ENCODE assay signal across 18 cellular contexts in the genomic region with DNA sequence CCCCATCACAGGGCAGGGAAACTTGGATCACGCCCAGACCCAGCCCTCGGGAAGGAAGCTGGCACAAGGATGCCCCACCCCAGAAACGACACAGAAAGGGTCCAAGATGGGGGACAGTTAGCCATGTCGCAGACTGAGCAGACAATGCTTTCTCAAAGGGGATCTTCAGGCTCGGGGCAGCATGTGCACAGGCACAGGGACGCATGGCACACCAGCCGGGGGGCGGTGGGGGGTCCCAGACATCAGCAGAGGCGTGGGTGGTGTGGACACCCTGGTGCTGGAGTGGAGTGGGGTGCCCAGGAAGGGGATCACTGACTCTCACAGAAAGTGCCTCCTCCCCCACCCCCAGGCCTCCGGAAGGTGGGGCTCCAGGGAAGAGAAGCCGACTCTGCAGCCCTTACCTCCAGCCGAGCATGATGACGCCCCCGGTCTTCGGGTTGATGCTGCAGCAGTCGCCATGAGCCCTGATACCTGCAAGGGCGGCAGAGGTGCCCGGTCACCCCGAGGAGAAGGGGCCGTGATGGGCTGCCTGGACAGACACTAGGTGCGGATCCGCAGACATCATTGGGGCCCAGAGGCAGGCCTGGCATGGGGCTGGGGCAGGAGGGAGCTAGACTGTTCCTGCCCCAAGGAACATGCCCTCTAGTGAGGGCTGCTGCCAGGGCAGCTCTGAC. TPM values are rescaled to one million over a fixed set of nuclear protein-coding genes. Genes with fewer than 3 reads are reported as not detected.
DNase-seq lines count a peak whose midpoint lies in the region; ATAC-seq and TF ChIP-seq lines count a peak whose summit lies in the region.
"Had no signal": no experiment of that assay in that cellular context is flagged by ENCODE, and none has a peak within 500 bp of the region (broad histone marks: within the 10 kb centered on the region; RNA-seq: fewer than 3 reads in every experiment).

No MANE protein-coding gene starts in this region.

- DNase-seq in endothelial cell (ENCODE audit: low spot score) (no peak), mesenchymal stem cell (no peak), progenitor cell of endocrine pancreas (ENCODE audit: low spot score, unreplicated experiment) (no peak), DMS153 treated with DMSO at 0.1 percent for 48 hours (lab: John Stamatoyannopoulos, UW; ENCODE audit: unreplicated experiment) (no peak), activated T-cell treated with anti-CD3 and anti-CD28 coated beads for 4 hours (no peak)
- no peak for DNase-seq in activated CD4-positive, alpha-beta T cell treated with anti-CD3 and anti-CD28 coated beads for 1 hour
- DNase-seq: 8988T; AML-193; CD4-positive, alpha-beta memory T cell; DMS153; DND-41; GDM1; GM23248; IMR-90 had no signal

- H3K36me3 Mint-ChIP-seq in endothelial cell (ENCODE audit: low read depth, unreplicated experiment): peaks cover 6% of the 10 kb centered on the region
- H3K36me3 Mint-ChIP-seq in progenitor cell of endocrine pancreas (ENCODE audit: insufficient read depth): peaks cover 2% of the 10 kb centered on the region
- H3K36me3 Mint-ChIP-seq: CD4-positive, alpha-beta memory T cell had no signal

- H3K36me3 ChIP-seq in BLaER1 (no peaks in the 10 kb centered on the region), mesenchymal stem cell (ENCODE audit: control insufficient read depth in 1 of 2, insufficient read depth in 2 of 2, low read depth in 1 of 2, low read length in 2 of 2) (no peaks in the 10 kb centered on the region)

- H2BK12ac ChIP-seq in mesenchymal stem cell (ENCODE audit: low read length in 2 of 2): no peak overlapping the region

- no peak overlapping the region for H2AK5ac ChIP-seq in mesenchymal stem cell (ENCODE audit: low read length, severe bottlenecking)

- H4K20me1 ChIP-seq in BLaER1: no peaks in the 10 kb centered on the region

- H3K4me1 Mint-ChIP-seq in endothelial cell (ENCODE audit: unreplicated experiment) (no peaks in the 10 kb centered on the region), progenitor cell of endocrine pancreas (ENCODE audit: low read depth) (peaks cover 22% of the 10 kb centered on the region)
- H3K4me1 Mint-ChIP-seq: CD4-positive, alpha-beta memory T cell had no signal

- H3K4me3 ChIP-seq in BLaER1 (no peak overlapping the region), mesenchymal stem cell (ENCODE audit: insufficient read depth in 1 of 2, low read depth in 1 of 2, low read length in 2 of 2) (no peak overlapping the region)
- H3K4me3 ChIP-seq: GM23248 had no signal

- no peak overlapping the region for H3K18ac ChIP-seq in mesenchymal stem cell (ENCODE audit: low read depth in 1 of 2, low read length in 2 of 2)

- H2BK15ac ChIP-seq in mesenchymal stem cell (ENCODE audit: low read depth, poor library complexity, severe bottlenecking): no peak overlapping the region

- no peak overlapping the region for H3K14ac ChIP-seq in mesenchymal stem cell (ENCODE audit: low read length in 2 of 2)

- H3K9me3 ChIP-seq in BLaER1: no peaks in the 10 kb centered on the region
- no peaks in the 10 kb centered on the region for H3K9me3 ChIP-seq in mesenchymal stem cell (ENCODE audit: control insufficient read depth, low read length)

- H3K27ac Mint-ChIP-seq in endothelial cell (ENCODE audit: unreplicated experiment) (no peak overlapping the region), progenitor cell of endocrine pancreas (peak overlapping the region; percentile 87)
- H3K27ac Mint-ChIP-seq: CD4-positive, alpha-beta memory T cell had no signal

- no peak for ATAC-seq in HG02840 (IDR thresholded peaks at IDR 0.05; ENCODE audit: low FRiP score, unreplicated experiment)
- ATAC-seq: HCT116 had no signal

- 92% methylated on average over 21 of the region's 22 CpGs for WGBS in mesenchymal stem cell

- no peaks in the 10 kb centered on the region for H3K27me3 ChIP-seq in BLaER1
- H3K27me3 ChIP-seq in mesenchymal stem cell (ENCODE audit: control insufficient read depth in 1 of 2, insufficient read depth in 1 of 2, low read length in 2 of 2): no peaks in the 10 kb centered on the region

- no peak overlapping the region for H3K4ac ChIP-seq in mesenchymal stem cell (ENCODE audit: low read depth in 1 of 2, low read length in 2 of 2)

- H3K79me1 ChIP-seq in mesenchymal stem cell (replicated peaks; ENCODE audit: low read length, poor library complexity, severe bottlenecking): no peaks in the 10 kb centered on the region

- H3K27me3 Mint-ChIP-seq in endothelial cell (ENCODE audit: unreplicated experiment): peaks cover 8% of the 10 kb centered on the region
- peaks cover 58% of the 10 kb centered on the region for H3K27me3 Mint-ChIP-seq in progenitor cell of endocrine pancreas
- H3K27me3 Mint-ChIP-seq: CD4-positive, alpha-beta memory T cell had no signal

- no peak overlapping the region for H2BK120ac ChIP-seq in mesenchymal stem cell (ENCODE audit: low read depth, low read length)

- no peak overlapping the region for H3K23ac ChIP-seq in mesenchymal stem cell (ENCODE audit: low read length in 2 of 2)

- H3K9ac ChIP-seq in BLaER1 (no peak overlapping the region), mesenchymal stem cell (ENCODE audit: low read length) (no peak overlapping the region)
- H3K9ac ChIP-seq: GM23248 had no signal

- H4K8ac ChIP-seq in mesenchymal stem cell (ENCODE audit: low read length): no peak overlapping the region

- H2BK5ac ChIP-seq in mesenchymal stem cell (ENCODE audit: low read depth, low read length, poor library complexity, severe bottlenecking): no peak overlapping the region

- H3K4me1 ChIP-seq in BLaER1 (peaks cover 42% of the 10 kb centered on the region), mesenchymal stem cell (ENCODE audit: control insufficient read depth, insufficient read depth, low read depth, low read length) (peaks cover 8% of the 10 kb centered on the region)

- H3K4me3 Mint-ChIP-seq in endothelial cell (ENCODE audit: unreplicated experiment): peak overlapping the region; percentile 56
- H3K4me3 Mint-ChIP-seq in progenitor cell of endocrine pancreas (ENCODE audit: low read depth): no peak overlapping the region

- H4K91ac ChIP-seq in mesenchymal stem cell (ENCODE audit: low read length): peak overlapping the region; percentile 20

- H3K27ac ChIP-seq in BLaER1 (no peak overlapping the region), mesenchymal stem cell (ENCODE audit: low read length, poor library complexity, severe bottlenecking) (no peak overlapping the region)
- H3K27ac ChIP-seq: C4-2B, GM23248 had no signal

- H2AFZ ChIP-seq in mesenchymal stem cell (ENCODE audit: low read depth, low read length): no peak overlapping the region
- H2AFZ ChIP-seq: GM23248 had no signal

- TF ChIP-seq CTCF in endothelial cell (IDR thresholded peaks at IDR 0.05; ENCODE audit: unreplicated experiment): no peak
- TF ChIP-seq CTCF in progenitor cell of endocrine pancreas (IDR thresholded peaks at IDR 0.05; ENCODE audit: unreplicated experiment): no peak

- H3K9me3 Mint-ChIP-seq in endothelial cell (ENCODE audit: unreplicated experiment) (peaks cover 22% of the 10 kb centered on the region), progenitor cell of endocrine pancreas (ENCODE audit: low read depth) (peaks cover 4% of the 10 kb centered on the region)
- H3K9me3 Mint-ChIP-seq: CD4-positive, alpha-beta memory T cell had no signal

- H3K4me2 ChIP-seq in BLaER1 (peak overlapping the region; percentile 4; the same call in 1 of the 2 replicates), mesenchymal stem cell (ENCODE audit: low read length, poor library complexity, severe bottlenecking) (no peak overlapping the region)

RNA-seq across cellular contexts. Expression of a gene that starts 44.5 kb away (rescaled TPM):
- total RNA-seq in endothelial cell (ENCODE audit: unreplicated experiment) (23.2 TPM), progenitor cell of endocrine pancreas (18.4 and 20.3 TPM in 2 replicates)
- polyA plus RNA-seq in mesenchymal stem cell (2013, experiment 1 of 2): 9.4 TPM
- 9.4 TPM for polyA plus RNA-seq in mesenchymal stem cell (2013, experiment 2 of 2)
